Comparison of ENCODE assay signal across 1 cellular context in the genomic region with DNA sequence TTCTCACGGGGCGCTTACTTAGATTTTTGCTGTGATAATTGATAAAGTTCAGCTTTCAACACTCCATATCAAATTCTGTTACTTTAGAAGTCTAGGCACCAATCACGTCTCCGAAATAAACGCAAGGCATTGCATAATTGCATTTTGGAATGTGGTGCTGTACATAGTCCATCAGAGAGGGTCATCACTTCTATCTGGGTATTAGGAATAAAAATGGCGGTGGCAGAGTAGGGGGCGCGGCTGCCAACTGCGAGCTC.
A peak's percentile ranks its signal among the peaks of the same experiment; 100 is the strongest.
TF ChIP-seq lines count a peak whose summit lies in the region.

No MANE protein-coding gene starts in this region.

TF ChIP-seq in HepG2, 621 proteins besides CTCF, POLR2A, EP300 and RAD21:
- TF ChIP-seq SMYD3 (CRISPR knock-in tag; IDR thresholded peaks at IDR 0.05) (no peak), RNF2 (conservative IDR thresholded peaks at IDR 0.05; ENCODE audit: low read depth) (no peak), GFI1 (CRISPR knock-in tag; IDR thresholded peaks at IDR 0.05; ENCODE audit: borderline replicate concordance) (peak; percentile 42; the same call in 1 of the 2 replicates), RARA (CRISPR knock-in tag; IDR thresholded peaks at IDR 0.05) (no peak), DNMT1 (CRISPR knock-in tag; IDR thresholded peaks at IDR 0.05) (no peak), ZNF3 (CRISPR knock-in tag; IDR thresholded peaks at IDR 0.05) (0 out of 2 replicates have a peak, but pooled peaks have one; percentile 7), ATRX (CRISPR knock-in tag; IDR thresholded peaks at IDR 0.05; ENCODE audit: borderline replicate concordance) (no peak), CEBPG (CRISPR knock-in tag; IDR thresholded peaks at IDR 0.05) (peak; percentile 55), PAF1 (CRISPR knock-in tag; IDR thresholded peaks at IDR 0.05) (no peak), CBX5 (CRISPR knock-in tag; IDR thresholded peaks at IDR 0.05; ENCODE audit: borderline replicate concordance) (no peak), ZNF558 (CRISPR knock-in tag; IDR thresholded peaks at IDR 0.05; ENCODE audit: borderline replicate concordance) (no peak), IRX3 (CRISPR knock-in tag; IDR thresholded peaks at IDR 0.05; ENCODE audit: borderline replicate concordance, low read depth) (no peak), ZBTB1 (CRISPR knock-in tag; IDR thresholded peaks at IDR 0.05; ENCODE audit: borderline replicate concordance) (no peak), YY1 (IDR thresholded peaks at IDR 0.05; ENCODE audit: insufficient read depth, insufficient replicate concordance, low read depth, low read length) (peak; percentile 88), ZFYVE20 (CRISPR knock-in tag; IDR thresholded peaks at IDR 0.05; ENCODE audit: borderline replicate concordance, low read depth) (no peak), RNF219 (CRISPR knock-in tag; IDR thresholded peaks at IDR 0.05) (peak; percentile 55; the same call in 1 of the 2 replicates), ZNF816 (CRISPR knock-in tag; IDR thresholded peaks at IDR 0.05; ENCODE audit: borderline replicate concordance) (no peak), HMG20B (CRISPR knock-in tag; conservative IDR thresholded peaks at IDR 0.05) (no peak), ZNF775 (CRISPR knock-in tag; IDR thresholded peaks at IDR 0.05; ENCODE audit: borderline replicate concordance) (no peak), ARNT (IDR thresholded peaks at IDR 0.05) (no peak), ZFP36L2 (CRISPR knock-in tag; IDR thresholded peaks at IDR 0.05) (no peak), SALL1 (CRISPR knock-in tag; IDR thresholded peaks at IDR 0.05) (no peak), CEBPB (IDR thresholded peaks at IDR 0.05; ENCODE audit: borderline replicate concordance, low read depth, low read length) (peak; percentile 61), KDM5A (IDR thresholded peaks at IDR 0.05; ENCODE audit: borderline replicate concordance, low read length) (no peak), TRIM24 (CRISPR knock-in tag; IDR thresholded peaks at IDR 0.05) (no peak), XBP1 (CRISPR knock-in tag; IDR thresholded peaks at IDR 0.05) (no peak), REXO4 (CRISPR knock-in tag; IDR thresholded peaks at IDR 0.05; ENCODE audit: borderline replicate concordance) (no peak), SSRP1 (CRISPR knock-in tag; IDR thresholded peaks at IDR 0.05) (no peak), TMF1 (CRISPR knock-in tag; IDR thresholded peaks at IDR 0.05; ENCODE audit: low read depth) (no peak)
- TF ChIP-seq, protein P1, sequence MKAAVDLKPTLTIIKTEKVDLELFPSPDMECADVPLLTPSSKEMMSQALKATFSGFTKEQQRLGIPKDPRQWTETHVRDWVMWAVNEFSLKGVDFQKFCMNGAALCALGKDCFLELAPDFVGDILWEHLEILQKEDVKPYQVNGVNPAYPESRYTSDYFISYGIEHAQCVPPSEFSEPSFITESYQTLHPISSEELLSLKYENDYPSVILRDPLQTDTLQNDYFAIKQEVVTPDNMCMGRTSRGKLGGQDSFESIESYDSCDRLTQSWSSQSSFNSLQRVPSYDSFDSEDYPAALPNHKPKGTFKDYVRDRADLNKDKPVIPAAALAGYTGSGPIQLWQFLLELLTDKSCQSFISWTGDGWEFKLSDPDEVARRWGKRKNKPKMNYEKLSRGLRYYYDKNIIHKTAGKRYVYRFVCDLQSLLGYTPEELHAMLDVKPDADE (CRISPR knock-in tag; IDR thresholded peaks at IDR 0.05) = no peak
- TF ChIP-seq, protein P2, sequence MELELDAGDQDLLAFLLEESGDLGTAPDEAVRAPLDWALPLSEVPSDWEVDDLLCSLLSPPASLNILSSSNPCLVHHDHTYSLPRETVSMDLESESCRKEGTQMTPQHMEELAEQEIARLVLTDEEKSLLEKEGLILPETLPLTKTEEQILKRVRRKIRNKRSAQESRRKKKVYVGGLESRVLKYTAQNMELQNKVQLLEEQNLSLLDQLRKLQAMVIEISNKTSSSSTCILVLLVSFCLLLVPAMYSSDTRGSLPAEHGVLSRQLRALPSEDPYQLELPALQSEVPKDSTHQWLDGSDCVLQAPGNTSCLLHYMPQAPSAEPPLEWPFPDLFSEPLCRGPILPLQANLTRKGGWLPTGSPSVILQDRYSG (CRISPR knock-in tag; IDR thresholded peaks at IDR 0.05) = no peak
- TF ChIP-seq, protein P3, sequence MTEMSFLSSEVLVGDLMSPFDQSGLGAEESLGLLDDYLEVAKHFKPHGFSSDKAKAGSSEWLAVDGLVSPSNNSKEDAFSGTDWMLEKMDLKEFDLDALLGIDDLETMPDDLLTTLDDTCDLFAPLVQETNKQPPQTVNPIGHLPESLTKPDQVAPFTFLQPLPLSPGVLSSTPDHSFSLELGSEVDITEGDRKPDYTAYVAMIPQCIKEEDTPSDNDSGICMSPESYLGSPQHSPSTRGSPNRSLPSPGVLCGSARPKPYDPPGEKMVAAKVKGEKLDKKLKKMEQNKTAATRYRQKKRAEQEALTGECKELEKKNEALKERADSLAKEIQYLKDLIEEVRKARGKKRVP (CRISPR knock-in tag; IDR thresholded peaks at IDR 0.05) = no peak
- TF ChIP-seq, protein P4, sequence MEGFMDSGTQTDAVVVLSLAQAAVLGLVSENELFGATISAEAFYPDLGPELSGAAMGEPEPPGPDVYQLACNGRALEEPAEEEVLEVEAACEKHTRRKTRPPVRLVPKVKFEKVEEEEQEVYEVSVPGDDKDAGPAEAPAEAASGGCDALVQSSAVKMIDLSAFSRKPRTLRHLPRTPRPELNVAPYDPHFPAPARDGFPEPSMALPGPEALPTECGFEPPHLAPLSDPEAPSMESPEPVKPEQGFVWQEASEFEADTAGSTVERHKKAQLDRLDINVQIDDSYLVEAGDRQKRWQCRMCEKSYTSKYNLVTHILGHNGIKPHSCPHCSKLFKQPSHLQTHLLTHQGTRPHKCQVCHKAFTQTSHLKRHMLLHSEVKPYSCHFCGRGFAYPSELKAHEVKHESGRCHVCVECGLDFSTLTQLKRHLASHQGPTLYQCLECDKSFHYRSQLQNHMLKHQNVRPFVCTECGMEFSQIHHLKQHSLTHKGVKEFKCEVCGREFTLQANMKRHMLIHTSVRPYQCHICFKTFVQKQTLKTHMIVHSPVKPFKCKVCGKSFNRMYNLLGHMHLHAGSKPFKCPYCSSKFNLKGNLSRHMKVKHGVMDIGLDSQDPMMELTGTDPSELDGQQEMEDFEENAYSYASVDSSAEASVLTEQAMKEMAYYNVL (CRISPR knock-in tag; IDR thresholded peaks at IDR 0.05; ENCODE audit: borderline replicate concordance) = 0 out of 2 replicates have a peak, but pooled peaks have one; percentile 50
